In the genomic region with DNA sequence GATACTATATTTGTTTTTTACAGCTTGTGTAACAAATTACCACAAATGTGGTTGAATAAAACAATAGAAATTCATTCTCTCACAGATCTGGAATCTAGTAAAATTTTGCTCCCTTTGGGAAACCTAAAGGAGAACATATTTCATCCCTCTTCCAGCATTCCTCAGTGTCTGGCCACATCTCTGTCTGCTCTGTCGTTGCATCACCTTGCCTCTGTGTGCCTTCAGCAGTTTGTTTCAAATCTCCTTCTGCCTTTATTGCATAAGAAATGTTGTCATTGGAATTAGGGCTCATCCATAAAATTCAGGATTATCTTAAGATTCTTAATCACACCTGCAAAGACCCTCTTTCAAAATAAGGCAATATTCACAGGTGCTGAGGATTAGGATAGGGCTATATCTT, we compare ENCODE assay signal across 37 cellular contexts. TPM values are rescaled to one million over a fixed set of nuclear protein-coding genes. Genes with fewer than 3 reads are reported as not detected.
"Had no signal": no experiment of that assay in that cellular context is flagged by ENCODE, and none has a peak within 500 bp of the region (broad histone marks: within the 10 kb centered on the region; RNA-seq: fewer than 3 reads in every experiment).

No MANE protein-coding gene starts in this region.

- H3K4me3 ChIP-seq: ascending aorta, MG63, Peyer's patch, SJSA1 had no signal

- H3K9me3 ChIP-seq: ascending aorta, MG63, Peyer's patch, SJSA1, SK-N-SH had no signal

- H3K4me1 ChIP-seq: ascending aorta, Peyer's patch, SJSA1 had no signal

- H3K27ac Mint-ChIP-seq: activated B cell treated with CpG ODN at 0.5 μM for 24 hours; activated CD4-positive, alpha-beta memory T cell treated with anti-CD3 and anti-CD28 coated beads for 36 hours; activated naive CD4-positive, alpha-beta T cell treated with anti-CD3 and anti-CD28 coated beads, Interleukin-2, amount 10 ng/mL, durations not matched to agents 7 days and 5 days; activated naive CD8-positive, alpha-beta T cell; activated naive CD8-positive, alpha-beta T cell treated with anti-CD3 and anti-CD28 coated beads, Interleukin-2, amount 50 U/mL, for 24 hours; activated T-helper 1 cell treated with anti-CD3 and anti-CD28 coated beads, Interleukin-12 subunit alpha, Interleukin-12 subunit beta, Interleukin-2, Interleukin-4 antibody, amounts not matched to agents 30 ng/mL and 10 ng/mL and 1 ng/mL, durations not matched to agents 14 hours and 24 hours and 36 hours; T-cell had no signal

- H3K9ac ChIP-seq: SK-N-SH had no signal

- H3K4me1 Mint-ChIP-seq: activated B cell treated with CpG ODN at 0.5 μM for 24 hours; activated naive CD4-positive, alpha-beta T cell treated with anti-CD3 and anti-CD28 coated beads, Interleukin-2, amount 10 ng/mL, durations not matched to agents 7 days and 5 days; activated naive CD8-positive, alpha-beta T cell treated with anti-CD3 and anti-CD28 coated beads, Interleukin-2, amount 50 U/mL, for 24 hours; T-cell had no signal

- H3K36me3 Mint-ChIP-seq: activated CD4-positive, alpha-beta memory T cell treated with anti-CD3 and anti-CD28 coated beads for 36 hours; activated naive CD4-positive, alpha-beta T cell treated with anti-CD3 and anti-CD28 coated beads, Interleukin-2, amount 10 ng/mL, durations not matched to agents 7 days and 5 days; T-cell had no signal

- H3K36me3 ChIP-seq: ascending aorta, MG63, Peyer's patch, SJSA1 had no signal

- ATAC-seq: activated naive CD8-positive, alpha-beta T cell treated with anti-CD3 and anti-CD28 coated beads, Interleukin-2, amount 50 U/mL, for 24 hours; activated T-cell treated with anti-CD3 and anti-CD28 coated beads, Interleukin-2, amount 50 U/mL, for 4 hours; PC-3; T-cell had no signal

- H3K27ac ChIP-seq: ascending aorta, Peyer's patch, SJSA1, VCaP had no signal

- H3K27me3 Mint-ChIP-seq: activated B cell treated with CpG ODN at 0.5 μM for 24 hours; activated naive CD8-positive, alpha-beta T cell treated with anti-CD3 and anti-CD28 coated beads, Interleukin-2, amount 50 U/mL, for 24 hours had no signal

- H3K4me2 ChIP-seq: SK-N-SH had no signal

- H3K27me3 ChIP-seq: ascending aorta, MG63, Peyer's patch, SJSA1 had no signal

- H3K4me3 Mint-ChIP-seq: activated B cell treated with CpG ODN at 0.5 μM for 24 hours; activated CD4-positive, alpha-beta memory T cell treated with anti-CD3 and anti-CD28 coated beads for 36 hours; activated naive CD4-positive, alpha-beta T cell treated with anti-CD3 and anti-CD28 coated beads, Interleukin-2, amount 10 ng/mL, durations not matched to agents 7 days and 5 days; activated naive CD8-positive, alpha-beta T cell; activated naive CD8-positive, alpha-beta T cell treated with anti-CD3 and anti-CD28 coated beads, Interleukin-2, amount 50 U/mL, for 24 hours; activated T-cell treated with anti-CD3 and anti-CD28 coated beads, Interleukin-2, amount 50 U/mL, for 4 hours; activated T-helper 1 cell treated with anti-CD3 and anti-CD28 coated beads, Interleukin-12 subunit alpha, Interleukin-12 subunit beta, Interleukin-2, Interleukin-4 antibody, amounts not matched to agents 30 ng/mL and 10 ng/mL and 1 ng/mL, durations not matched to agents 14 hours and 24 hours and 36 hours; T-cell had no signal

- H3K9me3 Mint-ChIP-seq: activated B cell treated with CpG ODN at 0.5 μM for 24 hours; activated CD4-positive, alpha-beta memory T cell treated with anti-CD3 and anti-CD28 coated beads for 36 hours; activated naive CD4-positive, alpha-beta T cell treated with anti-CD3 and anti-CD28 coated beads, Interleukin-2, amount 10 ng/mL, durations not matched to agents 7 days and 5 days; activated naive CD8-positive, alpha-beta T cell treated with anti-CD3 and anti-CD28 coated beads, Interleukin-2, amount 50 U/mL, for 24 hours; activated T-cell treated with anti-CD3 and anti-CD28 coated beads, Interleukin-2, amount 50 U/mL, for 4 hours; activated T-helper 1 cell treated with anti-CD3 and anti-CD28 coated beads, Interleukin-12 subunit alpha, Interleukin-12 subunit beta, Interleukin-2, Interleukin-4 antibody, amounts not matched to agents 30 ng/mL and 10 ng/mL and 1 ng/mL, durations not matched to agents 14 hours and 24 hours and 36 hours; T-cell had no signal

- DNase-seq: activated B cell treated with CpG ODN at 0.5 μM for 24 hours; activated CD4-positive, alpha-beta memory T cell treated with anti-CD3 and anti-CD28 coated beads for 36 hours; activated CD4-positive, alpha-beta T cell treated with anti-CD3 and anti-CD28 coated beads for 4 hours; activated CD4-positive, alpha-beta T cell treated with anti-CD3 and anti-CD28 coated beads, Interleukin-2, amount 50 U/mL, for 1 hour; activated CD4-positive, CD25-positive, alpha-beta regulatory T cell treated with anti-CD3 and anti-CD28 coated beads, Interleukin-2, amount 50 U/mL, for 72 hours; activated CD8-positive, alpha-beta memory T cell treated with anti-CD3 and anti-CD28 coated beads, Interleukin-2, amount 50 U/mL, for 4 hours; activated effector memory CD4-positive, alpha-beta T cell treated with Interleukin-2 at 50 U/mL for 16 hours; activated naive CD4-positive, alpha-beta T cell treated with anti-CD3 and anti-CD28 coated beads, Interleukin-2, amount 10 ng/mL, durations not matched to agents 7 days and 5 days; activated naive CD8-positive, alpha-beta T cell treated with anti-CD3 and anti-CD28 coated beads, Interleukin-2, amount 50 U/mL, for 24 hours; activated T-cell treated with anti-CD3 and anti-CD28 coated beads for 4 hours; activated T-cell treated with anti-CD3 and anti-CD28 coated beads, Interleukin-2, amount 50 U/mL, for 4 hours; amygdala; Karpas-422; MG63; NCI-H1048; NCI-H1105 treated with DMSO at 0.1 percent for 48 hours; NCI-H1436; NCI-H1694; NCI-H1930; NCI-H2081 treated with DMSO at 0.1 percent for 48 hours; NCI-H226; NCI-H524 treated with DMSO at 0.1 percent for 48 hours; PC-3; Peyer's patch; RPMI8226; SHP77 treated with DMSO at 0.1 percent for 48 hours; SK-N-SH; T-cell; T-helper 2 cell; T-helper 9 cell had no signal

RNA-seq across cellular contexts. Expression of a gene that starts 14.5 kb away (rescaled TPM):
- total RNA-seq: activated B cell treated with CpG ODN at 0.5 μM for 24 hours; activated CD4-positive, alpha-beta memory T cell treated with anti-CD3 and anti-CD28 coated beads for 36 hours; activated T-cell treated with anti-CD3 and anti-CD28 coated beads, Interleukin-2, amount 50 U/mL, for 4 hours; activated T-helper 1 cell treated with anti-CD3 and anti-CD28 coated beads, Interleukin-12 subunit alpha, Interleukin-12 subunit beta, Interleukin-2, Interleukin-4 antibody, amounts not matched to agents 30 ng/mL and 10 ng/mL and 1 ng/mL, durations not matched to agents 14 hours and 24 hours and 36 hours; ascending aorta; cardiac septum; NCI-H460; PC-3; Peyer's patch; SJSA1; T-cell had no signal
- polyA plus RNA-seq: SK-N-SH had no signal

RNA-seq across cellular contexts. Expression of a gene that starts 28.1 kb away (rescaled TPM):
- total RNA-seq: activated B cell treated with CpG ODN at 0.5 μM for 24 hours; activated CD4-positive, alpha-beta memory T cell treated with anti-CD3 and anti-CD28 coated beads for 36 hours; activated T-cell treated with anti-CD3 and anti-CD28 coated beads, Interleukin-2, amount 50 U/mL, for 4 hours; activated T-helper 1 cell treated with anti-CD3 and anti-CD28 coated beads, Interleukin-12 subunit alpha, Interleukin-12 subunit beta, Interleukin-2, Interleukin-4 antibody, amounts not matched to agents 30 ng/mL and 10 ng/mL and 1 ng/mL, durations not matched to agents 14 hours and 24 hours and 36 hours; ascending aorta; cardiac septum; NCI-H460; PC-3; Peyer's patch; SJSA1; T-cell had no signal
- polyA plus RNA-seq: SK-N-SH had no signal

RNA-seq across cellular contexts. Expression of a gene that starts 45.8 kb away (rescaled TPM):
- total RNA-seq: activated B cell treated with CpG ODN at 0.5 μM for 24 hours, ascending aorta, SJSA1 had no signal
- polyA plus RNA-seq: SK-N-SH had no signal

RNA-seq across cellular contexts. Expression of a gene that starts 51.4 kb away (rescaled TPM):
- total RNA-seq: activated B cell treated with CpG ODN at 0.5 μM for 24 hours; activated CD4-positive, alpha-beta memory T cell treated with anti-CD3 and anti-CD28 coated beads for 36 hours; activated T-cell treated with anti-CD3 and anti-CD28 coated beads, Interleukin-2, amount 50 U/mL, for 4 hours; activated T-helper 1 cell treated with anti-CD3 and anti-CD28 coated beads, Interleukin-12 subunit alpha, Interleukin-12 subunit beta, Interleukin-2, Interleukin-4 antibody, amounts not matched to agents 30 ng/mL and 10 ng/mL and 1 ng/mL, durations not matched to agents 14 hours and 24 hours and 36 hours; ascending aorta; cardiac septum; NCI-H460; PC-3; Peyer's patch; SJSA1; T-cell had no signal
- polyA plus RNA-seq: SK-N-SH had no signal
